ENCODE assay signal across 1 cellular context in the genomic region with DNA sequence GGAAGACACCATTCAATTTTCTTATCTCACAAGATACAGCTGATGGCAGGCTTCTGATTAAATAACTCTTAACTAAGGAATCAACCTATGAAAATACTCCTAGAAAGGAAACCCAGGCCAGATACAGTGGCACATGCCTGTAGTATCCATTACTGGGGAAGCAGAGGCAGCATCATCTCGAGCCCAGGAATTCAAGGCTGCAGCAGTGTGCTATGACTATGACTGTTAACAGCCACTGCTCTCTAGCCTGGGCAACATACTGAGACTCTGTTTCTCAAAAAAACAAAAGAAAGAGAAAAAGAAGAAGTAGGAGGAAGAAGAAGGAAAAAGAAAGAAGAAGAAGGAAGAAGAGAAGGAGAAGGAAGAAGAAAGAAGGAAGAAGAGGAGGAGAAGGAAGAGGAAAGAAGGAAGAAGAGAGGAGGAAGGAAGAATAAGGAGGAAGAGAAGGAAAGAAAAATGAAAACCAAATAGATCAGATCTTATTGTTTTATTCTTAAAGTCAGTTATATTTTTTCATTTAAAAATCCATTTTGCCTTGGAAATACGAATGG.
TF ChIP-seq lines count a peak whose summit lies in the region.

No MANE protein-coding gene starts in this region.

TF ChIP-seq in K562, 482 proteins besides CTCF, POLR2A, EP300 and RAD21 (continued from another document and continues in another):
- TF ChIP-seq, protein P1, sequence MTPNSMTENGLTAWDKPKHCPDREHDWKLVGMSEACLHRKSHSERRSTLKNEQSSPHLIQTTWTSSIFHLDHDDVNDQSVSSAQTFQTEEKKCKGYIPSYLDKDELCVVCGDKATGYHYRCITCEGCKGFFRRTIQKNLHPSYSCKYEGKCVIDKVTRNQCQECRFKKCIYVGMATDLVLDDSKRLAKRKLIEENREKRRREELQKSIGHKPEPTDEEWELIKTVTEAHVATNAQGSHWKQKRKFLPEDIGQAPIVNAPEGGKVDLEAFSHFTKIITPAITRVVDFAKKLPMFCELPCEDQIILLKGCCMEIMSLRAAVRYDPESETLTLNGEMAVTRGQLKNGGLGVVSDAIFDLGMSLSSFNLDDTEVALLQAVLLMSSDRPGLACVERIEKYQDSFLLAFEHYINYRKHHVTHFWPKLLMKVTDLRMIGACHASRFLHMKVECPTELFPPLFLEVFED (CRISPR knock-in tag; conservative IDR thresholded peaks at IDR 0.05) = 0 out of 2 replicates have a peak, but pooled peaks have one; percentile 15
- TF ChIP-seq TAF15 (IDR thresholded peaks at IDR 0.05; ENCODE audit: low read depth, low read length) (no peak), GATA2 (CRISPR knock-in tag; IDR thresholded peaks at IDR 0.05) (no peak), KDM1A (IDR thresholded peaks at IDR 0.05) (no peak), FOXP1 (CRISPR knock-in tag; IDR thresholded peaks at IDR 0.05) (no peak), ZNF316 (IDR thresholded peaks at IDR 0.05) (no peak; the same call in 1 of the 2 replicates), TRIM28 (IDR thresholded peaks at IDR 0.05) (no peak), ZFP36 (IDR thresholded peaks at IDR 0.05; ENCODE audit: low read depth, low read length, partially characterized antibody) (no peak), HNRNPLL (IDR thresholded peaks at IDR 0.05; ENCODE audit: low read depth, low read length, poor library complexity, severe bottlenecking) (no peak), SIN3B (IDR thresholded peaks at IDR 0.05; ENCODE audit: low read depth) (no peak), FOXA3 (CRISPR knock-in tag; conservative IDR thresholded peaks at IDR 0.05 in 1 of 2, IDR thresholded peaks at IDR 0.05 in 1 of 2) (no peak), SOX6 (IDR thresholded peaks at IDR 0.05) (no peak), ARID1B (IDR thresholded peaks at IDR 0.05) (peak; percentile 37), MTA2 (IDR thresholded peaks at IDR 0.05; ENCODE audit: low read depth) (peak; percentile 52), MIER1 (IDR thresholded peaks at IDR 0.05; ENCODE audit: low read depth) (no peak), MAFF (IDR thresholded peaks at IDR 0.05; ENCODE audit: low read length) (no peak), ZBED1 (IDR thresholded peaks at IDR 0.05) (no peak), ATF7 (IDR thresholded peaks at IDR 0.05) (no peak), TEAD4 (IDR thresholded peaks at IDR 0.05; ENCODE audit: low read length) (0 out of 2 replicates have a peak, but pooled peaks have one; percentile 32), TEAD4 (CRISPR knock-in tag; IDR thresholded peaks at IDR 0.05; ENCODE audit: borderline replicate concordance) (no peak), ZNF764 (CRISPR knock-in tag; IDR thresholded peaks at IDR 0.05; ENCODE audit: low read depth) (no peak), ARID2 (IDR thresholded peaks at IDR 0.05) (0 out of 2 replicates have a peak, but pooled peaks have one; percentile 34), TAL1 (IDR thresholded peaks at IDR 0.05) (0 out of 2 replicates have a peak, but pooled peaks have one; percentile 23), ZKSCAN3 (CRISPR knock-in tag; IDR thresholded peaks at IDR 0.05) (no peak), ZNF146 (CRISPR knock-in tag; IDR thresholded peaks at IDR 0.05; ENCODE audit: unreplicated experiment) (no peak), HDAC6 (IDR thresholded peaks at IDR 0.05; ENCODE audit: low read depth, low read length) (no peak), ZNF444 (CRISPR knock-in tag; IDR thresholded peaks at IDR 0.05) (no peak), HDGF (IDR thresholded peaks at IDR 0.05) (no peak), ZC3H4 (CRISPR knock-in tag; IDR thresholded peaks at IDR 0.05; ENCODE audit: borderline replicate concordance) (no peak), TFAM (CRISPR knock-in tag; conservative IDR thresholded peaks at IDR 0.05) (no peak), BACH1 (tag; IDR thresholded peaks at IDR 0.05) (no peak), THRAP3 (IDR thresholded peaks at IDR 0.05; ENCODE audit: borderline replicate concordance) (0 out of 2 replicates have a peak, but pooled peaks have one; percentile 48), ZNF175 (CRISPR knock-in tag; IDR thresholded peaks at IDR 0.05; ENCODE audit: low read depth) (no peak), CBFA2T3 (IDR thresholded peaks at IDR 0.05) (peak; percentile 55), PHTF2 (CRISPR knock-in tag; IDR thresholded peaks at IDR 0.05) (no peak), GABPB2 (CRISPR knock-in tag; conservative IDR thresholded peaks at IDR 0.05) (no peak), ZNF561 (CRISPR knock-in tag; conservative IDR thresholded peaks at IDR 0.05) (no peak), LCOR (CRISPR knock-in tag; IDR thresholded peaks at IDR 0.05) (no peak), MCM7 (IDR thresholded peaks at IDR 0.05) (no peak), SMARCA5 (IDR thresholded peaks at IDR 0.05) (peak; percentile 33; the same call in 1 of the 2 replicates), BRD4 (IDR thresholded peaks at IDR 0.05) (no peak), ZNF274 (IDR thresholded peaks at IDR 0.05; ENCODE audit: borderline replicate concordance, low read depth, low read length) (no peak), ZNF589 (CRISPR knock-in tag; IDR thresholded peaks at IDR 0.05; ENCODE audit: low read depth) (no peak), MTA1 (IDR thresholded peaks at IDR 0.05; ENCODE audit: borderline replicate concordance) (peak; percentile 56; the same call in 1 of the 2 replicates)
- TF ChIP-seq, protein P2, sequence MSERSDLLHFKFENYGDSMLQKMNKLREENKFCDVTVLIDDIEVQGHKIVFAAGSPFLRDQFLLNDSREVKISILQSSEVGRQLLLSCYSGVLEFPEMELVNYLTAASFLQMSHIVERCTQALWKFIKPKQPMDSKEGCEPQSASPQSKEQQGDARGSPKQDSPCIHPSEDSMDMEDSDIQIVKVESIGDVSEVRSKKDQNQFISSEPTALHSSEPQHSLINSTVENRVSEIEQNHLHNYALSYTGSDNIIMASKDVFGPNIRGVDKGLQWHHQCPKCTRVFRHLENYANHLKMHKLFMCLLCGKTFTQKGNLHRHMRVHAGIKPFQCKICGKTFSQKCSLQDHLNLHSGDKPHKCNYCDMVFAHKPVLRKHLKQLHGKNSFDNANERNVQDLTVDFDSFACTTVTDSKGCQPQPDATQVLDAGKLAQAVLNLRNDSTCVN (CRISPR knock-in tag; IDR thresholded peaks at IDR 0.05) = no peak
- TF ChIP-seq, protein P3, sequence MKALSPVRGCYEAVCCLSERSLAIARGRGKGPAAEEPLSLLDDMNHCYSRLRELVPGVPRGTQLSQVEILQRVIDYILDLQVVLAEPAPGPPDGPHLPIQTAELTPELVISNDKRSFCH (CRISPR knock-in tag; IDR thresholded peaks at IDR 0.05) = no peak
- TF ChIP-seq, protein P3 (tag; IDR thresholded peaks at IDR 0.05) = no peak
- TF ChIP-seq, protein P4, sequence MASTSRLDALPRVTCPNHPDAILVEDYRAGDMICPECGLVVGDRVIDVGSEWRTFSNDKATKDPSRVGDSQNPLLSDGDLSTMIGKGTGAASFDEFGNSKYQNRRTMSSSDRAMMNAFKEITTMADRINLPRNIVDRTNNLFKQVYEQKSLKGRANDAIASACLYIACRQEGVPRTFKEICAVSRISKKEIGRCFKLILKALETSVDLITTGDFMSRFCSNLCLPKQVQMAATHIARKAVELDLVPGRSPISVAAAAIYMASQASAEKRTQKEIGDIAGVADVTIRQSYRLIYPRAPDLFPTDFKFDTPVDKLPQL (IDR thresholded peaks at IDR 0.05; ENCODE audit: extremely low read depth, insufficient read length) = no peak
- TF ChIP-seq, protein P5, sequence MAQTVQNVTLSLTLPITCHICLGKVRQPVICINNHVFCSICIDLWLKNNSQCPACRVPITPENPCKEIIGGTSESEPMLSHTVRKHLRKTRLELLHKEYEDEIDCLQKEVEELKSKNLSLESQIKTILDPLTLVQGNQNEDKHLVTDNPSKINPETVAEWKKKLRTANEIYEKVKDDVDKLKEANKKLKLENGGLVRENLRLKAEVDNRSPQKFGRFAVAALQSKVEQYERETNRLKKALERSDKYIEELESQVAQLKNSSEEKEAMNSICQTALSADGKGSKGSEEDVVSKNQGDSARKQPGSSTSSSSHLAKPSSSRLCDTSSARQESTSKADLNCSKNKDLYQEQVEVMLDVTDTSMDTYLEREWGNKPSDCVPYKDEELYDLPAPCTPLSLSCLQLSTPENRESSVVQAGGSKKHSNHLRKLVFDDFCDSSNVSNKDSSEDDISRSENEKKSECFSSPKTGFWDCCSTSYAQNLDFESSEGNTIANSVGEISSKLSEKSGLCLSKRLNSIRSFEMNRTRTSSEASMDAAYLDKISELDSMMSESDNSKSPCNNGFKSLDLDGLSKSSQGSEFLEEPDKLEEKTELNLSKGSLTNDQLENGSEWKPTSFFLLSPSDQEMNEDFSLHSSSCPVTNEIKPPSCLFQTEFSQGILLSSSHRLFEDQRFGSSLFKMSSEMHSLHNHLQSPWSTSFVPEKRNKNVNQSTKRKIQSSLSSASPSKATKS (CRISPR knock-in tag; IDR thresholded peaks at IDR 0.05) = no peak
- TF ChIP-seq, protein P6, sequence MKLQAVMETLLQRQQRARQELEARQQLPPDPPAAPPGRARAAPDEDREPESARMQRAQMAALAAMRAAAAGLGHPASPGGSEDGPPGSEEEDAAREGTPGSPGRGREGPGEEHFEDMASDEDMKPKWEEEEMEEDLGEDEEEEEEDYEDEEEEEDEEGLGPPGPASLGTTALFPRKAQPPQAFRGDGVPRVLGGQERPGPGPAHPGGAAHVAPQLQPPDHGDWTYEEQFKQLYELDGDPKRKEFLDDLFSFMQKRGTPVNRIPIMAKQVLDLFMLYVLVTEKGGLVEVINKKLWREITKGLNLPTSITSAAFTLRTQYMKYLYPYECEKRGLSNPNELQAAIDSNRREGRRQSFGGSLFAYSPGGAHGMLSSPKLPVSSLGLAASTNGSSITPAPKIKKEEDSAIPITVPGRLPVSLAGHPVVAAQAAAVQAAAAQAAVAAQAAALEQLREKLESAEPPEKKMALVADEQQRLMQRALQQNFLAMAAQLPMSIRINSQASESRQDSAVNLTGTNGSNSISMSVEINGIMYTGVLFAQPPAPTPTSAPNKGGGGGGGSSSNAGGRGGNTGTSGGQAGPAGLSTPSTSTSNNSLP (IDR thresholded peaks at IDR 0.05; ENCODE audit: borderline replicate concordance, low read depth, low read length) = no peak
- TF ChIP-seq, protein P7, sequence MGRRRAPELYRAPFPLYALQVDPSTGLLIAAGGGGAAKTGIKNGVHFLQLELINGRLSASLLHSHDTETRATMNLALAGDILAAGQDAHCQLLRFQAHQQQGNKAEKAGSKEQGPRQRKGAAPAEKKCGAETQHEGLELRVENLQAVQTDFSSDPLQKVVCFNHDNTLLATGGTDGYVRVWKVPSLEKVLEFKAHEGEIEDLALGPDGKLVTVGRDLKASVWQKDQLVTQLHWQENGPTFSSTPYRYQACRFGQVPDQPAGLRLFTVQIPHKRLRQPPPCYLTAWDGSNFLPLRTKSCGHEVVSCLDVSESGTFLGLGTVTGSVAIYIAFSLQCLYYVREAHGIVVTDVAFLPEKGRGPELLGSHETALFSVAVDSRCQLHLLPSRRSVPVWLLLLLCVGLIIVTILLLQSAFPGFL (CRISPR knock-in tag; IDR thresholded peaks at IDR 0.05) = no peak
- TF ChIP-seq, protein P8, sequence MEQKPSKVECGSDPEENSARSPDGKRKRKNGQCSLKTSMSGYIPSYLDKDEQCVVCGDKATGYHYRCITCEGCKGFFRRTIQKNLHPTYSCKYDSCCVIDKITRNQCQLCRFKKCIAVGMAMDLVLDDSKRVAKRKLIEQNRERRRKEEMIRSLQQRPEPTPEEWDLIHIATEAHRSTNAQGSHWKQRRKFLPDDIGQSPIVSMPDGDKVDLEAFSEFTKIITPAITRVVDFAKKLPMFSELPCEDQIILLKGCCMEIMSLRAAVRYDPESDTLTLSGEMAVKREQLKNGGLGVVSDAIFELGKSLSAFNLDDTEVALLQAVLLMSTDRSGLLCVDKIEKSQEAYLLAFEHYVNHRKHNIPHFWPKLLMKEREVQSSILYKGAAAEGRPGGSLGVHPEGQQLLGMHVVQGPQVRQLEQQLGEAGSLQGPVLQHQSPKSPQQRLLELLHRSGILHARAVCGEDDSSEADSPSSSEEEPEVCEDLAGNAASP (IDR thresholded peaks at IDR 0.05) = no peak
- TF ChIP-seq, protein P9, sequence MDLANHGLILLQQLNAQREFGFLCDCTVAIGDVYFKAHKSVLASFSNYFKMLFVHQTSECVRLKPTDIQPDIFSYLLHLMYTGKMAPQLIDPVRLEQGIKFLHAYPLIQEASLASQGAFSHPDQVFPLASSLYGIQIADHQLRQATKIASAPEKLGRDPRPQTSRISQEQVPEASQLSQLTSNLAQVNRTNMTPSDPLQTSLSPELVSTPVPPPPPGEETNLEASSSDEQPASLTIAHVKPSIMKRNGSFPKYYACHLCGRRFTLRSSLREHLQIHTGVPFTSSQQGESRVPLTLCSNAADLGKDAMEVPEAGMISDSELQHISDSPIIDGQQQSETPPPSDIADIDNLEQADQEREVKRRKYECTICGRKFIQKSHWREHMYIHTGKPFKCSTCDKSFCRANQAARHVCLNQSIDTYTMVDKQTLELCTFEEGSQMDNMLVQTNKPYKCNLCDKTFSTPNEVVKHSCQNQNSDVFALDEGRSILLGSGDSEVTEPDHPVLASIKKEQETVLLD (IDR thresholded peaks at IDR 0.05) = peak; percentile 66
- TF ChIP-seq, protein P10, sequence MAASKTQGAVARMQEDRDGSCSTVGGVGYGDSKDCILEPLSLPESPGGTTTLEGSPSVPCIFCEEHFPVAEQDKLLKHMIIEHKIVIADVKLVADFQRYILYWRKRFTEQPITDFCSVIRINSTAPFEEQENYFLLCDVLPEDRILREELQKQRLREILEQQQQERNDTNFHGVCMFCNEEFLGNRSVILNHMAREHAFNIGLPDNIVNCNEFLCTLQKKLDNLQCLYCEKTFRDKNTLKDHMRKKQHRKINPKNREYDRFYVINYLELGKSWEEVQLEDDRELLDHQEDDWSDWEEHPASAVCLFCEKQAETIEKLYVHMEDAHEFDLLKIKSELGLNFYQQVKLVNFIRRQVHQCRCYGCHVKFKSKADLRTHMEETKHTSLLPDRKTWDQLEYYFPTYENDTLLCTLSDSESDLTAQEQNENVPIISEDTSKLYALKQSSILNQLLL (CRISPR knock-in tag; IDR thresholded peaks at IDR 0.05; ENCODE audit: borderline replicate concordance) = no peak
- TF ChIP-seq, protein P11, sequence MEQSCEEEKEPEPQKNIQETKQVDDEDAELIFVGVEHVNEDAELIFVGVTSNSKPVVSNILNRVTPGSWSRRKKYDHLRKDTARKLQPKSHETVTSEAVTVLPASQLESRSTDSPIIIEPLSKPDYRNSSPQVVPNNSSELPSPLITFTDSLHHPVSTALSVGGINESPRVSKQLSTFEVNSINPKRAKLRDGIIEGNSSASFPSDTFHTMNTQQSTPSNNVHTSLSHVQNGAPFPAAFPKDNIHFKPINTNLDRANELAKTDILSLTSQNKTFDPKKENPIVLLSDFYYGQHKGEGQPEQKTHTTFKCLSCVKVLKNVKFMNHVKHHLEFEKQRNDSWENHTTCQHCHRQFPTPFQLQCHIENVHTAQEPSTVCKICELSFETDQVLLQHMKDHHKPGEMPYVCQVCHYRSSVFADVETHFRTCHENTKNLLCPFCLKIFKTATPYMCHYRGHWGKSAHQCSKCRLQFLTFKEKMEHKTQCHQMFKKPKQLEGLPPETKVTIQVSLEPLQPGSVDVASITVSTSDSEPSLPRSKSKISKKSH (CRISPR knock-in tag; IDR thresholded peaks at IDR 0.05) = no peak
